ENCODE assay signal across 9 cellular contexts in the genomic region with DNA sequence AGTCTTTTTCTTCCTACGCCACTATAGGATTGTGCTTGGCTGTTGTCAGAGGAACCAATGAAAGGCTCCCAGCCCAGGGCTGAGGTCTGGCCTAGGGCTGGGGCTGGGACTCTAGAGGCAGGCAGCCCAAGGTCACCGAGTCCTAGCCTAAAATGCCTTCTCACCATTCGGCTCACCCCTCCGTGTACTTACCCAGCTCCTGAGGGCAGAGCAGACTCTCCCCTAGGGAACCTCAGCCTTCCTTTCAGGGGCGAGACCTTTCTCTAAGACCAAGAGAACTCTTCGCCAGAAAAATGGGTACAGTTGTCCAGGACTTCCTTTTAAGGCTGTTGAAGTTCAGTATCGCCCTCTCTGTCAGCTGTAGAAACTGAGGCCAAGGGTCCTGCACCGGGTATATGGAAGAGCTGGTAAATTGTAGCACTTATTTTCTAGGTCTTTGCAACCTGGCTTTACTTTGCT. TPM values are rescaled to one million over a fixed set of nuclear protein-coding genes. Genes with fewer than 3 reads are reported as not detected.
A peak's percentile ranks its signal among the peaks of the same experiment; 100 is the strongest.
DNase-seq lines count a peak whose midpoint lies in the region; ATAC-seq and TF ChIP-seq lines count a peak whose summit lies in the region.
"Had no signal": no experiment of that assay in that cellular context is flagged by ENCODE, and none has a peak within 500 bp of the region (broad histone marks: within the 10 kb centered on the region; RNA-seq: fewer than 3 reads in every experiment).

No MANE protein-coding gene starts in this region.

- 60% methylated on average over 8 of the region's 8 CpGs for WGBS in prostate gland

- H3K4me2 ChIP-seq in OCI-LY7 (ENCODE audit: low read length), result no peak overlapping the region

- H3K9me2 ChIP-seq in OCI-LY7 (ENCODE audit: insufficient read depth, low read length), result no peaks in the 10 kb centered on the region

- H3K79me2 ChIP-seq in OCI-LY7 (ENCODE audit: insufficient read depth, low read depth, low read length), result no peaks in the 10 kb centered on the region

- intact Hi-C loops in prostate gland (cut with DNase I) (loop anchor here (10.0 kb wide), 1 partner anchor 218 kb away; no protein-coding TSS in a partner anchor), OCI-LY7 (cut with micrococcal nuclease; ENCODE audit: unreplicated experiment) (no loop called here)

- no peaks in the 10 kb centered on the region for H4K20me1 ChIP-seq in OCI-LY7 (ENCODE audit: insufficient read depth, low read length)

- H3K9ac ChIP-seq in ES-I3 (ENCODE audit: low read depth, low read length), result peak overlapping the region; percentile 85

- H3K9me3 ChIP-seq in ES-I3 (ENCODE audit: control insufficient read depth, insufficient read depth, low read length), result no peaks in the 10 kb centered on the region
- no peaks in the 10 kb centered on the region for H3K9me3 ChIP-seq in prostate gland
- no peaks in the 10 kb centered on the region for H3K9me3 ChIP-seq in OCI-LY7 (ENCODE audit: low read length)

- no peak overlapping the region for H2AFZ ChIP-seq in OCI-LY7 (ENCODE audit: low read length)

- H3K27me3 ChIP-seq in prostate gland (replicated peaks; ENCODE audit: insufficient read depth), result no peaks in the 10 kb centered on the region

- H3K4me1 ChIP-seq in ES-I3 (ENCODE audit: insufficient read depth, low read length) (peaks cover 14% of the 10 kb centered on the region), prostate gland (replicated peaks) (no peaks in the 10 kb centered on the region), OCI-LY7 (ENCODE audit: insufficient read depth, low read length, poor library complexity, severe bottlenecking) (no peaks in the 10 kb centered on the region)

- DNase-seq in fibroblast of the aortic adventitia (ENCODE audit: low read depth), result peak; percentile 15
- no peak for DNase-seq in prostate gland (ENCODE audit: low spot score)
- no peak for DNase-seq in NCI-H2029 (lab: John Stamatoyannopoulos, UW)
- no peak for DNase-seq in OCI-LY7 (ENCODE audit: low spot score)
- DNase-seq in H4 (ENCODE audit: low spot score), result no peak
- DNase-seq: NCI-H526 treated with DMSO at 0.1 percent for 48 hours had no signal

- no peak for TF ChIP-seq POLR2A in prostate gland (IDR thresholded peaks at IDR 0.05)

- no peak for ATAC-seq in GM19467 (IDR thresholded peaks at IDR 0.05; ENCODE audit: unreplicated experiment)

- H3K4me3 ChIP-seq in WI38 (ENCODE audit: low read depth, low read length) (peak overlapping the region; percentile 97), fibroblast of the aortic adventitia (ENCODE audit: low read depth, low read length) (peak overlapping the region; percentile 35), prostate gland (peak overlapping the region in 1 of 2 donors; percentile 53), OCI-LY7 (ENCODE audit: low read depth, low read length, poor library complexity, severe bottlenecking) (no peak overlapping the region)

- POLR2A ChIA-PET in OCI-LY7 (lab: Charles Lee), result no interaction called here

- CTCF ChIA-PET in OCI-LY7 (lab: Charles Lee; ENCODE audit: unreplicated experiment), result no interaction called here

- no TSS peak for BruUV-seq in OCI-LY7 (replicated peaks; lab: Mats Ljungman, UMichigan)

- H3K27ac ChIP-seq in prostate gland (peak overlapping the region; percentile 75 to 77), OCI-LY7 (ENCODE audit: low read depth, low read length, poor library complexity, severe bottlenecking) (no peak overlapping the region)

- TF ChIP-seq CTCF in WI38 (IDR thresholded peaks at IDR 0.05; ENCODE audit: low read depth, low read length), result no peak
- TF ChIP-seq CTCF in fibroblast of the aortic adventitia (IDR thresholded peaks at IDR 0.05; ENCODE audit: insufficient read depth, low read length), result no peak
- no peak for TF ChIP-seq CTCF in prostate gland (IDR thresholded peaks at IDR 0.05)
- no peak for TF ChIP-seq CTCF in OCI-LY7 (conservative IDR thresholded peaks at IDR 0.05; ENCODE audit: low read length)

- H3K36me3 ChIP-seq in ES-I3 (ENCODE audit: insufficient read depth, low read length) (peaks cover 14% of the 10 kb centered on the region), prostate gland (no peaks in the 10 kb centered on the region), OCI-LY7 (ENCODE audit: insufficient read depth, low read length) (no peaks in the 10 kb centered on the region)

RNA-seq across cellular contexts. Expression of a gene that starts 1.7 kb away (rescaled TPM):
- total RNA-seq in fibroblast of the aortic adventitia (ENCODE audit: low replicate concordance) (1.3 and 13.9 TPM in 2 replicates), prostate gland (10 to 100 TPM in 1 of 2 donors, 1 to 10 TPM in 1; 7.5 to 11.5 TPM), OCI-LY7 (2022) (not detected in 2 replicates)
- total RNA-seq in OCI-LY7 (2014; rRNA removed; shearing (Covaris generic)), result not detected in 2 replicates
- 3.9 and 6.4 TPM in 2 replicates for total RNA-seq in H4 (2014; rRNA removed; shearing (Covaris generic))
